In genomic region chr3:9250236-9250635, GRCh38 we compare ENCODE assay signal across 7 cellular contexts. TPM values are rescaled to one million over a fixed set of nuclear protein-coding genes. Genes with fewer than 3 reads are reported as not detected.
DNase-seq lines count a peak whose midpoint lies in the region; ATAC-seq and TF ChIP-seq lines count a peak whose summit lies in the region.

No MANE protein-coding gene starts in this region.

- 51% methylated on average over 4 of the region's 4 CpGs for WGBS in esophagus muscularis mucosa

- H3K27me3 ChIP-seq in esophagus muscularis mucosa, result no peaks in the 10 kb centered on the region

- in situ Hi-C loops in G401 (cut with HindIII; ENCODE audit: low sequenced_read_pairs), result no loop called here

- peaks cover 18 to 28% (median 25%) of the 10 kb centered on the region in 4 donors for H3K4me1 ChIP-seq in esophagus muscularis mucosa

- H3K4me3 ChIP-seq in esophagus muscularis mucosa, result no peak overlapping the region

- no peak for TF ChIP-seq CTCF in esophagus muscularis mucosa (IDR thresholded peaks at IDR 0.05)

- H3K9me3 ChIP-seq in esophagus muscularis mucosa, result no peaks in the 10 kb centered on the region

- TF ChIP-seq EP300 in esophagus muscularis mucosa (IDR thresholded peaks at IDR 0.05), result no peak

- TF ChIP-seq POLR2A in esophagus muscularis mucosa (IDR thresholded peaks at IDR 0.05; ENCODE audit: low read depth), result no peak

- ATAC-seq in HG03521 (IDR thresholded peaks at IDR 0.05; ENCODE audit: unreplicated experiment) (no peak), esophagus mucosa (no peak)

- intact Hi-C loops in esophagus muscularis mucosa (cut with DNase I), result no loop called here

- peak overlapping the region in 3 of 4 donors; percentile 27 to 59 (median 32) for H3K27ac ChIP-seq in esophagus muscularis mucosa (replicated peaks in 1 of 4)

- no peaks in the 10 kb centered on the region for H3K36me3 ChIP-seq in esophagus muscularis mucosa

- DNase-seq in G401 (ENCODE audit: low spot score) (peak; percentile 40), NCI-H69 (lab: John Stamatoyannopoulos, UW) (peak; percentile 38), esophagus muscularis mucosa (ENCODE audit: extremely low spot score) (no peak), putamen (ENCODE audit: low spot score) (peak; percentile 37), SIG-M5 (lab: John Stamatoyannopoulos, UW) (no peak)

RNA-seq across cellular contexts. Expression of gene SRGAP3, which starts 0.8 kb away (rescaled TPM):
- total RNA-seq in G401 (2014; rRNA removed; shearing (Covaris generic)), result 0.18 and 0.37 TPM in 2 replicates
- 1 to 10 TPM; 2.4 to 8.6 (median 3.1) TPM for total RNA-seq in esophagus muscularis mucosa
- total RNA-seq in esophagus mucosa, result 5.2 TPM

Comparison
In these comparisons a context has a peak if more than half of its experiments do, and no peak if none do; other contexts are left out.
1. DNase-seq: peak in G401 (single experiment), NCI-H69 (single experiment) and putamen (single experiment); none in esophagus muscularis mucosa (single experiment) and SIG-M5 (single experiment).